ENCODE assay signal across 18 cellular contexts in genomic region chr14:64807588-64807987, GRCh38.
DNase-seq lines count a peak whose midpoint lies in the region; ATAC-seq and TF ChIP-seq lines count a peak whose summit lies in the region.
"Had no signal": no experiment of that assay in that cellular context is flagged by ENCODE, and none has a peak within 500 bp of the region (broad histone marks: within the 10 kb centered on the region; RNA-seq: fewer than 3 reads in every experiment).

No MANE protein-coding gene starts in this region.

- H3K36me3 ChIP-seq in hepatocyte (replicated peaks; ENCODE audit: insufficient read depth, low read depth): no peaks in the 10 kb centered on the region

- TF ChIP-seq CTCF in HFFc6 (IDR thresholded peaks at IDR 0.05) (no peak), hepatocyte (IDR thresholded peaks at IDR 0.05; ENCODE audit: poor library complexity) (no peak)

- ATAC-seq in SK-N-SH treated with all-trans-retinoic acid at 6 μM for 48 hours: peak; percentile 42
- ATAC-seq: activated CD8-positive, alpha-beta memory T cell treated with anti-CD3 and anti-CD28 coated beads, Interleukin-2, amount 10 ng/mL, durations not matched to agents 7 days and 5 days had no signal

- no peak overlapping the region for H3K4me3 ChIP-seq in hepatocyte

- WGBS in hepatocyte (ENCODE audit: low lambda C conversion rate, missing lambda C conversion rate): 69% methylated on average over 4 of the region's 4 CpGs

- POLR2A ChIA-PET in activated CD4-positive, alpha-beta memory T cell treated with anti-CD3 and anti-CD28 coated beads for 36 hours (lab: Charles Lee): no interaction called here

- no peaks in the 10 kb centered on the region for H3K9me2 ChIP-seq in hepatocyte (replicated peaks; ENCODE audit: insufficient read depth)

- no peaks in the 10 kb centered on the region for H4K20me1 ChIP-seq in hepatocyte (ENCODE audit: insufficient read depth, poor library complexity, severe bottlenecking)

- no peaks in the 10 kb centered on the region; the same call in 1 of the 2 replicates for H3K27me3 Mint-ChIP-seq in HFFc6 (ENCODE audit: insufficient read depth)
- peaks cover 1% of the 10 kb centered on the region for H3K27me3 Mint-ChIP-seq in activated CD4-positive, alpha-beta memory T cell treated with anti-CD3 and anti-CD28 coated beads for 36 hours
- H3K27me3 Mint-ChIP-seq: type B pancreatic cell had no signal

- no peak overlapping the region for H3K4me2 ChIP-seq in hepatocyte

- no peak overlapping the region for H2AFZ ChIP-seq in hepatocyte

- intact Hi-C loops in activated CD4-positive, alpha-beta memory T cell treated with anti-CD3 and anti-CD28 coated beads for 36 hours (cut with micrococcal nuclease): no loop called here

- H3K27ac ChIP-seq in hepatocyte: peak overlapping the region; percentile 91

- H3K79me2 ChIP-seq in hepatocyte: no peaks in the 10 kb centered on the region

- H3K4me1 Mint-ChIP-seq in HFFc6 (ENCODE audit: low read depth): peaks cover 64% of the 10 kb centered on the region
- peaks cover 5% of the 10 kb centered on the region for H3K4me1 Mint-ChIP-seq in activated CD4-positive, alpha-beta memory T cell treated with anti-CD3 and anti-CD28 coated beads for 36 hours (ENCODE audit: low read depth)
- H3K4me1 Mint-ChIP-seq: activated CD8-positive, alpha-beta memory T cell treated with anti-CD3 and anti-CD28 coated beads, Interleukin-2, amount 10 ng/mL, durations not matched to agents 7 days and 5 days; neural crest cell had no signal

- H3K27ac Mint-ChIP-seq in HFFc6: peak overlapping the region; percentile 97
- no peak overlapping the region for H3K27ac Mint-ChIP-seq in activated CD4-positive, alpha-beta memory T cell treated with anti-CD3 and anti-CD28 coated beads for 36 hours
- H3K27ac Mint-ChIP-seq: activated CD8-positive, alpha-beta memory T cell treated with anti-CD3 and anti-CD28 coated beads, Interleukin-2, amount 10 ng/mL, durations not matched to agents 7 days and 5 days had no signal

- H3K4me3 Mint-ChIP-seq in HFFc6: peak overlapping the region; percentile 82
- H3K4me3 Mint-ChIP-seq in activated CD4-positive, alpha-beta memory T cell treated with anti-CD3 and anti-CD28 coated beads for 36 hours: no peak overlapping the region
- H3K4me3 Mint-ChIP-seq: activated CD8-positive, alpha-beta memory T cell treated with anti-CD3 and anti-CD28 coated beads, Interleukin-2, amount 10 ng/mL, durations not matched to agents 7 days and 5 days; mesothelial cell of epicardium; neural crest cell; type B pancreatic cell had no signal

- no peaks in the 10 kb centered on the region for H3K9me3 Mint-ChIP-seq in HFFc6
- no peaks in the 10 kb centered on the region for H3K9me3 Mint-ChIP-seq in activated CD4-positive, alpha-beta memory T cell treated with anti-CD3 and anti-CD28 coated beads for 36 hours
- H3K9me3 Mint-ChIP-seq: mesothelial cell of epicardium, neural crest cell, type B pancreatic cell had no signal

- CTCF ChIA-PET in activated CD4-positive, alpha-beta memory T cell treated with anti-CD3 and anti-CD28 coated beads for 36 hours (lab: Charles Lee): interaction anchor here (0.6 to 3.9 kb wide), 3 partner anchors 11 to 84 kb away, joined by 3 to 10 read pairs (median 5); no protein-coding TSS in a partner anchor

- no peaks in the 10 kb centered on the region for H3K9me3 ChIP-seq in hepatocyte (ENCODE audit: low read depth)

- peaks cover 11% of the 10 kb centered on the region for H3K4me1 ChIP-seq in hepatocyte (ENCODE audit: insufficient read depth)

- no peaks in the 10 kb centered on the region for H3K27me3 ChIP-seq in hepatocyte

- H3K36me3 Mint-ChIP-seq in HFFc6 (ENCODE audit: low read depth): no peaks in the 10 kb centered on the region
- no peaks in the 10 kb centered on the region for H3K36me3 Mint-ChIP-seq in activated CD4-positive, alpha-beta memory T cell treated with anti-CD3 and anti-CD28 coated beads for 36 hours
- H3K36me3 Mint-ChIP-seq: activated CD8-positive, alpha-beta memory T cell treated with anti-CD3 and anti-CD28 coated beads, Interleukin-2, amount 10 ng/mL, durations not matched to agents 7 days and 5 days; mesothelial cell of epicardium; type B pancreatic cell had no signal

- DNase-seq in A172 (ENCODE audit: low spot score) (peak; percentile 17), HFFc6 (no peak), hepatocyte (ENCODE audit: low spot score) (no peak), NCI-H526 treated with DMSO at 0.1 percent for 48 hours (lab: John Stamatoyannopoulos, UW) (no peak), pons (ENCODE audit: low spot score) (no peak)
- no peak for DNase-seq in activated CD4-positive, alpha-beta memory T cell treated with anti-CD3 and anti-CD28 coated beads for 36 hours
- DNase-seq in stimulated activated CD4-positive, alpha-beta T cell treated with anti-CD3 and anti-CD28 coated beads, Interleukin-2, amount 100 ng/mL, for 24 hours: no peak
- DNase-seq: activated CD8-positive, alpha-beta memory T cell treated with anti-CD3 and anti-CD28 coated beads, Interleukin-2, amount 10 ng/mL, durations not matched to agents 7 days and 5 days; activated effector memory CD4-positive, alpha-beta T cell treated with anti-CD3 and anti-CD28 coated beads, Interleukin-2, amount 50 U/mL, for 16 hours; cortex of kidney; islet precursor cell; NCI-H1930; NCI-H774; stimulated activated CD4-positive, alpha-beta T cell treated with anti-CD3 and anti-CD28 coated beads, Interleukin-4, amount 100 ng/mL, for 4 hours had no signal

TF ChIP-seq in SK-N-SH treated with all-trans-retinoic acid at 6 μM for 48 hours, 23 proteins besides CTCF, POLR2A, EP300 and RAD21:
- no peak for TF ChIP-seq TCF4 (CRISPR knock-in tag; IDR thresholded peaks at IDR 0.05; ENCODE audit: borderline replicate concordance)
- no peak for TF ChIP-seq CREB5 (CRISPR knock-in tag; IDR thresholded peaks at IDR 0.05; ENCODE audit: low read depth)
- TF ChIP-seq CSRNP3 (CRISPR knock-in tag; IDR thresholded peaks at IDR 0.05): no peak
- no peak for TF ChIP-seq ZFP30 (CRISPR knock-in tag; IDR thresholded peaks at IDR 0.05)
- TF ChIP-seq PPARA (CRISPR knock-in tag; IDR thresholded peaks at IDR 0.05; ENCODE audit: borderline replicate concordance): no peak
- TF ChIP-seq CSDC2 (CRISPR knock-in tag; IDR thresholded peaks at IDR 0.05): no peak
- no peak for TF ChIP-seq ZC3H10 (CRISPR knock-in tag; IDR thresholded peaks at IDR 0.05)
- TF ChIP-seq BACH2 (CRISPR knock-in tag; IDR thresholded peaks at IDR 0.05; ENCODE audit: borderline replicate concordance): no peak
- TF ChIP-seq ZNF70 (CRISPR knock-in tag; IDR thresholded peaks at IDR 0.05): no peak
- TF ChIP-seq ZFP3 (CRISPR knock-in tag; IDR thresholded peaks at IDR 0.05): no peak
- TF ChIP-seq SNAI2 (CRISPR knock-in tag; IDR thresholded peaks at IDR 0.05): no peak
- no peak for TF ChIP-seq ARNTL (CRISPR knock-in tag; IDR thresholded peaks at IDR 0.05; ENCODE audit: borderline replicate concordance, low read depth)
- no peak for TF ChIP-seq PATZ1 (CRISPR knock-in tag; IDR thresholded peaks at IDR 0.05; ENCODE audit: borderline replicate concordance)
- no peak for TF ChIP-seq ZNF565 (CRISPR knock-in tag; conservative IDR thresholded peaks at IDR 0.05; ENCODE audit: low read depth)
